2 cellular contexts compared by ENCODE assay signal in the genomic region with DNA sequence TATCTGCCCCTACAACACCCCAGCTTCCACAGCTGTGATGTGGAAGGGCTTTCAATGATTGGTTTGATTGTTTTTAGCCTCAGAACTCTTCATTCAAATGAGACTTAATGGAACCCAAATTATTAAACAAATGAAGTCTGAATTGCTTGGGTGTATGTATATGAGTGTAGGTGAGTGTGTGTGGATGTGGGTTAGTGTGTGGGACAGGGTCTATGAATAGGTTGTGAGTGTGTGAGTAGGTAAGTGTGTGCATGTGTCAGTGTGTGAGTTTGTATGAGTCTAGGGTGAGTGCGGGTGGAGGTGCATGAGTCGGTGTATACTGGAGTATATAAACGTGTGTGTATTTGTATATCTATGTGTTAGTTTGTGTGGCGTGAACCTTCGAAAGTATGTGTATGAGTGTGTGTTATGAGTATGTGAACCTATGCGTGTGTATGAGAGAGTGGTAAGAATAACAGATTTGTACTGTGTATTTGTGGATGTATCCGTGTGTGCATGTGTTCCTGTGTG.
TF ChIP-seq lines count a peak whose summit lies in the region.

No MANE protein-coding gene starts in this region.

TF ChIP-seq in SK-N-SH, 30 proteins besides CTCF, POLR2A, EP300 and RAD21 (continued from another document):
- TF ChIP-seq, protein P1, sequence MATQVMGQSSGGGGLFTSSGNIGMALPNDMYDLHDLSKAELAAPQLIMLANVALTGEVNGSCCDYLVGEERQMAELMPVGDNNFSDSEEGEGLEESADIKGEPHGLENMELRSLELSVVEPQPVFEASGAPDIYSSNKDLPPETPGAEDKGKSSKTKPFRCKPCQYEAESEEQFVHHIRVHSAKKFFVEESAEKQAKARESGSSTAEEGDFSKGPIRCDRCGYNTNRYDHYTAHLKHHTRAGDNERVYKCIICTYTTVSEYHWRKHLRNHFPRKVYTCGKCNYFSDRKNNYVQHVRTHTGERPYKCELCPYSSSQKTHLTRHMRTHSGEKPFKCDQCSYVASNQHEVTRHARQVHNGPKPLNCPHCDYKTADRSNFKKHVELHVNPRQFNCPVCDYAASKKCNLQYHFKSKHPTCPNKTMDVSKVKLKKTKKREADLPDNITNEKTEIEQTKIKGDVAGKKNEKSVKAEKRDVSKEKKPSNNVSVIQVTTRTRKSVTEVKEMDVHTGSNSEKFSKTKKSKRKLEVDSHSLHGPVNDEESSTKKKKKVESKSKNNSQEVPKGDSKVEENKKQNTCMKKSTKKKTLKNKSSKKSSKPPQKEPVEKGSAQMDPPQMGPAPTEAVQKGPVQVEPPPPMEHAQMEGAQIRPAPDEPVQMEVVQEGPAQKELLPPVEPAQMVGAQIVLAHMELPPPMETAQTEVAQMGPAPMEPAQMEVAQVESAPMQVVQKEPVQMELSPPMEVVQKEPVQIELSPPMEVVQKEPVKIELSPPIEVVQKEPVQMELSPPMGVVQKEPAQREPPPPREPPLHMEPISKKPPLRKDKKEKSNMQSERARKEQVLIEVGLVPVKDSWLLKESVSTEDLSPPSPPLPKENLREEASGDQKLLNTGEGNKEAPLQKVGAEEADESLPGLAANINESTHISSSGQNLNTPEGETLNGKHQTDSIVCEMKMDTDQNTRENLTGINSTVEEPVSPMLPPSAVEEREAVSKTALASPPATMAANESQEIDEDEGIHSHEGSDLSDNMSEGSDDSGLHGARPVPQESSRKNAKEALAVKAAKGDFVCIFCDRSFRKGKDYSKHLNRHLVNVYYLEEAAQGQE (IDR thresholded peaks at IDR 0.05; ENCODE audit: low read depth, low read length): no peak
- TF ChIP-seq EZH2phosphoT487 (IDR thresholded peaks at IDR 0.05; ENCODE audit: borderline replicate concordance, low read depth): no peak
- TF ChIP-seq, protein P2, sequence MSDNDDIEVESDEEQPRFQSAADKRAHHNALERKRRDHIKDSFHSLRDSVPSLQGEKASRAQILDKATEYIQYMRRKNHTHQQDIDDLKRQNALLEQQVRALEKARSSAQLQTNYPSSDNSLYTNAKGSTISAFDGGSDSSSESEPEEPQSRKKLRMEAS (IDR thresholded peaks at IDR 0.05; ENCODE audit: low read depth): no peak
TF ChIP-seq in SK-N-SH: peak in this region for 0.

TF ChIP-seq in SK-N-SH treated with all-trans-retinoic acid at 6 μM for 48 hours, 23 proteins besides CTCF, POLR2A, EP300 and RAD21 (continued from another document):
- TF ChIP-seq, protein P3, sequence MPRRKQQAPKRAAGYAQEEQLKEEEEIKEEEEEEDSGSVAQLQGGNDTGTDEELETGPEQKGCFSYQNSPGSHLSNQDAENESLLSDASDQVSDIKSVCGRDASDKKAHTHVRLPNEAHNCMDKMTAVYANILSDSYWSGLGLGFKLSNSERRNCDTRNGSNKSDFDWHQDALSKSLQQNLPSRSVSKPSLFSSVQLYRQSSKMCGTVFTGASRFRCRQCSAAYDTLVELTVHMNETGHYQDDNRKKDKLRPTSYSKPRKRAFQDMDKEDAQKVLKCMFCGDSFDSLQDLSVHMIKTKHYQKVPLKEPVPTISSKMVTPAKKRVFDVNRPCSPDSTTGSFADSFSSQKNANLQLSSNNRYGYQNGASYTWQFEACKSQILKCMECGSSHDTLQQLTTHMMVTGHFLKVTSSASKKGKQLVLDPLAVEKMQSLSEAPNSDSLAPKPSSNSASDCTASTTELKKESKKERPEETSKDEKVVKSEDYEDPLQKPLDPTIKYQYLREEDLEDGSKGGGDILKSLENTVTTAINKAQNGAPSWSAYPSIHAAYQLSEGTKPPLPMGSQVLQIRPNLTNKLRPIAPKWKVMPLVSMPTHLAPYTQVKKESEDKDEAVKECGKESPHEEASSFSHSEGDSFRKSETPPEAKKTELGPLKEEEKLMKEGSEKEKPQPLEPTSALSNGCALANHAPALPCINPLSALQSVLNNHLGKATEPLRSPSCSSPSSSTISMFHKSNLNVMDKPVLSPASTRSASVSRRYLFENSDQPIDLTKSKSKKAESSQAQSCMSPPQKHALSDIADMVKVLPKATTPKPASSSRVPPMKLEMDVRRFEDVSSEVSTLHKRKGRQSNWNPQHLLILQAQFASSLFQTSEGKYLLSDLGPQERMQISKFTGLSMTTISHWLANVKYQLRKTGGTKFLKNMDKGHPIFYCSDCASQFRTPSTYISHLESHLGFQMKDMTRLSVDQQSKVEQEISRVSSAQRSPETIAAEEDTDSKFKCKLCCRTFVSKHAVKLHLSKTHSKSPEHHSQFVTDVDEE (CRISPR knock-in tag; IDR thresholded peaks at IDR 0.05): no peak
- TF ChIP-seq GLIS3 (CRISPR knock-in tag; IDR thresholded peaks at IDR 0.05): no peak
- no peak for TF ChIP-seq BACH2 (CRISPR knock-in tag; IDR thresholded peaks at IDR 0.05; ENCODE audit: borderline replicate concordance)
- TF ChIP-seq CSDC2 (CRISPR knock-in tag; IDR thresholded peaks at IDR 0.05): no peak
- TF ChIP-seq ZC3H10 (CRISPR knock-in tag; IDR thresholded peaks at IDR 0.05): no peak
- no peak for TF ChIP-seq ESRRG (CRISPR knock-in tag; IDR thresholded peaks at IDR 0.05)
- no peak for TF ChIP-seq TOX (CRISPR knock-in tag; IDR thresholded peaks at IDR 0.05; ENCODE audit: borderline replicate concordance)
